ENCODE assay signal across 20 cellular contexts in the genomic region with DNA sequence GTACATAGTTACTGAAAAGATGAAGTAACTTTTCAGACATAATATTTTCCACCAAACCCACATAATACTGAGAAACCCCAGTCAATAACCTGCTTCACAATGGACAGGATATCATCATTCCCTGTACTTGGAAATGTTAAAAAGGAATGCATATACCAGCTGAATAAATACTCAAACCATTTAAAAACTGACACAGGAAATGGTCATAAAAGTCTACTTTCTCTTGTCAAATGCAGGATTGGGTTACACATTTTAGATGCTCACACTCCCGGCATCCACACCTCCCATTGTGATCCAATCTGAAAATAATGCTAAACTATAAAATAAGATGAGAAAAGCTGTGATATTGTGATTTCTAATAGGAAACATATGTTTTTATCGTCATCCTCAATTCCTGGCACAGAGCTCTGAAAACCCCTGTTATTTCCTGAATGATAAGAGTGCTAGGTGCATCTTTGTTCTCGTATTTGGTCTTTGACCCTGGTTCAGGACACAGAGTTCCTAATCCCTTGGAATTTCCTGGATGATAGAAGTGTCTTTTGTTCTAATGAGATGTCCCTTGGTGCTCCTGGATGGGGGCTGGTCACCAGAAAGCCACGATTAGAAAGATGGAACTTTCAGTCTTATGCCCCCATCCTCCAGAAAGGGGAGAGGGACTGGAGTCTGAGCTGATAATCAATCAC.
DNase-seq lines count a peak whose midpoint lies in the region; ATAC-seq and TF ChIP-seq lines count a peak whose summit lies in the region.
"Had no signal": no experiment of that assay in that cellular context is flagged by ENCODE, and none has a peak within 500 bp of the region (broad histone marks: within the 10 kb centered on the region; RNA-seq: fewer than 3 reads in every experiment).

No MANE protein-coding gene starts in this region.

- TF ChIP-seq POLR2A in gastroesophageal sphincter (IDR thresholded peaks at IDR 0.05), result no peak

- intact Hi-C loops in tibial artery (cut with DNase I; ENCODE audit: low total_unique reads), result no loop called here

- H3K4me1 ChIP-seq in gastroesophageal sphincter, result no peaks in the 10 kb centered on the region
- H3K4me1 ChIP-seq in tibial artery, result no peaks in the 10 kb centered on the region
- H3K4me1 ChIP-seq: BE2C, gastrocnemius medialis, tibial nerve had no signal

- H3K27me3 ChIP-seq in gastroesophageal sphincter (no peaks in the 10 kb centered on the region), tibial artery (no peaks in the 10 kb centered on the region)
- H3K27me3 ChIP-seq: BE2C, gastrocnemius medialis, tibial nerve had no signal

- WGBS in gastroesophageal sphincter (ENCODE audit: low coverage in 1 of 2), 2 donors, result 30 to 65% methylated on average over 3 of the region's 4 CpGs

- H3K9me3 ChIP-seq in gastroesophageal sphincter, result no peaks in the 10 kb centered on the region
- no peaks in the 10 kb centered on the region for H3K9me3 ChIP-seq in tibial artery
- H3K9me3 ChIP-seq: BE2C, gastrocnemius medialis, tibial nerve had no signal

- ATAC-seq in gastroesophageal sphincter, result peak; percentile 28
- ATAC-seq in HG02973 (IDR thresholded peaks at IDR 0.05; ENCODE audit: unreplicated experiment), result no peak
- no peak for ATAC-seq in omental fat pad (ENCODE audit: low FRiP score)
- ATAC-seq: gastrocnemius medialis, HepG2 had no signal

- H3K4me3 ChIP-seq in gastroesophageal sphincter (no peak overlapping the region), tibial artery (no peak overlapping the region)
- H3K4me3 ChIP-seq: gastrocnemius medialis, PC-9, tibial nerve had no signal

- DNase-seq in AG08395 (ENCODE audit: low spot score) (peak; percentile 9), EH (ENCODE audit: low read depth) (peak; percentile 67), SHP77 (lab: John Stamatoyannopoulos, UW) (peak; percentile 51 to 53), tibial artery (no peak), omental fat pad (ENCODE audit: low spot score) (no peak)
- DNase-seq: activated B cell treated with CpG ODN at 0.5 μM for 24 hours; activated CD4-positive, alpha-beta memory T cell treated with anti-CD3 and anti-CD28 coated beads for 36 hours; activated gamma-delta T cell treated with Interleukin-2 at 50 U/mL for 16 hours; BE2C; caudate nucleus; gastrocnemius medialis; NCI-H1417 treated with DMSO at 0.1 percent for 48 hours; PC-9; posterior cingulate gyrus; small intestine; stimulated activated CD4-positive, alpha-beta T cell treated with anti-CD3 and anti-CD28 coated beads, Interleukin-2, amount 100 ng/mL, for 48 hours had no signal

- no peak for TF ChIP-seq CTCF in gastroesophageal sphincter (IDR thresholded peaks at IDR 0.05)
- TF ChIP-seq CTCF in tibial artery (IDR thresholded peaks at IDR 0.05), result no peak
- TF ChIP-seq CTCF in omental fat pad (IDR thresholded peaks at IDR 0.05), result no peak

- no peak overlapping the region for H3K27ac ChIP-seq in gastroesophageal sphincter
- H3K27ac ChIP-seq in tibial artery, result no peak overlapping the region
- H3K27ac ChIP-seq: gastrocnemius medialis, PC-9, tibial nerve had no signal

- no peaks in the 10 kb centered on the region for H3K36me3 ChIP-seq in gastroesophageal sphincter
- no peaks in the 10 kb centered on the region for H3K36me3 ChIP-seq in tibial artery
- H3K36me3 ChIP-seq: BE2C, gastrocnemius medialis, tibial nerve had no signal

- no peak for TF ChIP-seq EP300 in gastroesophageal sphincter (IDR thresholded peaks at IDR 0.05)

Comparison
In these comparisons a context has a peak if more than half of its experiments do, and no peak if none do; other contexts are left out.
1. DNase-seq: peak in AG08395 (single experiment), EH (single experiment) and SHP77 (2 of 2); none in tibial artery (0 of 2) and omental fat pad (single experiment).